In the genomic region with DNA sequence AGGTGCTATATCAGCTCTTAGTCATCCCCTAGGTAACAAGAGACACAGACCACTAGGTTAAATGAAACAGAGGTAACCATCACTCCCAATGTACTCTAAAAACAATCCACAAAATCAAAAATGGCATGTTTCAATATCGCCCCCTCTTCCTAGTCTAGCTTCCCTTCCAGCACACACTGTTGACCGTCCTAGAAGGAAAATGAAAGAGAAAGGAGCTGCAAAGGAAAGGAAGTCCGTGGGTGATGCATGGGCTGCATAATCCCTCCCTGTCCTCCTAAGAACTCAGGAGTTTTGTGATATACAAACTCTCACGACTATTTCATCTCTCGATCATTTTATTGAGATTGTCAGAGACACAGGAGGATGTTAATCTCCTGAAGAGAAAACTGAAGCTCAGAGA, we compare ENCODE assay signal across 1 cellular context.
TF ChIP-seq lines count a peak whose summit lies in the region.

No MANE protein-coding gene starts in this region.

TF ChIP-seq in GM23338, 12 proteins besides CTCF, POLR2A, EP300 and RAD21 (continued from another document):
- TF ChIP-seq REST (IDR thresholded peaks at IDR 0.05; ENCODE audit: unreplicated experiment) = no peak
- no peak for TF ChIP-seq NANOG (IDR thresholded peaks at IDR 0.05; ENCODE audit: borderline replicate concordance)
- no peak for TF ChIP-seq ZNF114 (CRISPR knock-in tag; IDR thresholded peaks at IDR 0.05)
- no peak for TF ChIP-seq JUNB (IDR thresholded peaks at IDR 0.05; ENCODE audit: unreplicated experiment)
- no peak for TF ChIP-seq ETS1 (IDR thresholded peaks at IDR 0.05)
- no peak for TF ChIP-seq CREB1 (CRISPR knock-in tag; IDR thresholded peaks at IDR 0.05; ENCODE audit: low read depth)
- no peak for TF ChIP-seq EZH2phosphoT487 (IDR thresholded peaks at IDR 0.05; ENCODE audit: unreplicated experiment)
